In genomic region chr10:26457088-26457487, GRCh38 we compare ENCODE assay signal across 1 cellular context.
TF ChIP-seq lines count a peak whose summit lies in the region.

No MANE protein-coding gene starts in this region.

TF ChIP-seq in GM12878, 131 proteins besides CTCF, POLR2A, EP300 and RAD21 (continued from another document and continues in another):
- TF ChIP-seq ZBTB40 (IDR thresholded peaks at IDR 0.05; ENCODE audit: borderline replicate concordance) (no peak), ZNF384 (IDR thresholded peaks at IDR 0.05; ENCODE audit: borderline replicate concordance, low read depth, low read length) (no peak), NFXL1 (IDR thresholded peaks at IDR 0.05; ENCODE audit: borderline replicate concordance) (no peak), RFX5 (IDR thresholded peaks at IDR 0.05; ENCODE audit: low read depth, low read length) (no peak), GABPA (IDR thresholded peaks at IDR 0.05; ENCODE audit: low read depth) (no peak), RB1 (IDR thresholded peaks at IDR 0.05; ENCODE audit: borderline replicate concordance) (no peak), RAD51 (IDR thresholded peaks at IDR 0.05) (0 out of 2 replicates have a peak, but pooled peaks have one; percentile 15), NFYA (IDR thresholded peaks at IDR 0.05; ENCODE audit: borderline replicate concordance, low read depth, low read length) (no peak), YBX1 (IDR thresholded peaks at IDR 0.05) (no peak), ZZZ3 (IDR thresholded peaks at IDR 0.05; ENCODE audit: control insufficient read depth, insufficient read length, low read depth) (no peak), SRF (IDR thresholded peaks at IDR 0.05; ENCODE audit: low read depth in 2 of 2, low read length in 2 of 2) (no peak), SIN3A (IDR thresholded peaks at IDR 0.05; ENCODE audit: low read depth, low read length) (no peak), WRNIP1 (IDR thresholded peaks at IDR 0.05; ENCODE audit: borderline replicate concordance, low read depth, low read length) (no peak), SREBF1 (IDR thresholded peaks at IDR 0.05; ENCODE audit: low read length) (no peak), LARP7 (IDR thresholded peaks at IDR 0.05) (no peak), NRF1 (conservative IDR thresholded peaks at IDR 0.05; ENCODE audit: low read depth, low read length) (no peak), USF2 (IDR thresholded peaks at IDR 0.05; ENCODE audit: borderline replicate concordance, low read depth, low read length) (no peak), RELA (IDR thresholded peaks at IDR 0.05; ENCODE audit: borderline replicate concordance, partially characterized antibody) (no peak), ZNF207 (IDR thresholded peaks at IDR 0.05; ENCODE audit: borderline replicate concordance) (no peak), NBN (IDR thresholded peaks at IDR 0.05) (peak; percentile 49; the same call in 1 of the 2 replicates), ZNF217 (IDR thresholded peaks at IDR 0.05) (0 out of 2 replicates have a peak, but pooled peaks have one; percentile 73), MEF2A (IDR thresholded peaks at IDR 0.05; ENCODE audit: insufficient read depth, low read depth, low read length) (peak; percentile 53; the same call in 1 of the 2 replicates), IKZF2 (IDR thresholded peaks at IDR 0.05) (peak; percentile 63 to 74; a peak in 3 of 4 replicates), KLF5 (IDR thresholded peaks at IDR 0.05; ENCODE audit: partially characterized antibody) (no peak), GATAD2B (conservative IDR thresholded peaks at IDR 0.05; ENCODE audit: low read depth) (no peak), SREBF2 (IDR thresholded peaks at IDR 0.05; ENCODE audit: low read length) (no peak), CEBPZ (IDR thresholded peaks at IDR 0.05; ENCODE audit: low read depth, low read length) (no peak), CBX5 (IDR thresholded peaks at IDR 0.05; ENCODE audit: low read depth) (peak; percentile 79; the same call in 1 of the 2 replicates), TBL1XR1 (IDR thresholded peaks at IDR 0.05; ENCODE audit: low read depth, low read length) (no peak), HDGF (IDR thresholded peaks at IDR 0.05) (no peak), HDAC2 (IDR thresholded peaks at IDR 0.05) (0 out of 2 replicates have a peak, but pooled peaks have one; percentile 11), CBFB (IDR thresholded peaks at IDR 0.05; ENCODE audit: low read depth) (no peak), NFIC (IDR thresholded peaks at IDR 0.05; ENCODE audit: low read depth, low read length) (no peak; the same call in 1 of the 2 replicates), POU2F2 (IDR thresholded peaks at IDR 0.05; ENCODE audit: borderline replicate concordance, low read depth, low read length) (0 out of 3 replicates have a peak, but pooled peaks have one; percentile 50), TCF7 (IDR thresholded peaks at IDR 0.05; ENCODE audit: borderline replicate concordance) (no peak), MLLT1 (IDR thresholded peaks at IDR 0.05) (no peak), POLR2AphosphoS2 (IDR thresholded peaks at IDR 0.05; ENCODE audit: low read depth, low read length) (no peak), SMARCA5 (IDR thresholded peaks at IDR 0.05) (peak; percentile 64; the same call in 1 of the 2 replicates), JUNB (IDR thresholded peaks at IDR 0.05) (no peak), ZBTB4 (CRISPR knock-in tag; IDR thresholded peaks at IDR 0.05) (no peak), PBX3 (IDR thresholded peaks at IDR 0.05; ENCODE audit: insufficient replicate concordance, low read depth, low read length) (no peak), TARDBP (IDR thresholded peaks at IDR 0.05; ENCODE audit: borderline replicate concordance) (no peak), E4F1 (IDR thresholded peaks at IDR 0.05; ENCODE audit: borderline replicate concordance, partially characterized antibody) (no peak), CBX3 (IDR thresholded peaks at IDR 0.05; ENCODE audit: borderline replicate concordance, low read depth) (no peak), NR2F1 (conservative IDR thresholded peaks at IDR 0.05) (peak; percentile 56; the same call in 1 of the 2 replicates), TAF1 (IDR thresholded peaks at IDR 0.05; ENCODE audit: borderline replicate concordance, low read depth, low read length) (no peak)
